22 cellular contexts compared by ENCODE assay signal in the genomic region with DNA sequence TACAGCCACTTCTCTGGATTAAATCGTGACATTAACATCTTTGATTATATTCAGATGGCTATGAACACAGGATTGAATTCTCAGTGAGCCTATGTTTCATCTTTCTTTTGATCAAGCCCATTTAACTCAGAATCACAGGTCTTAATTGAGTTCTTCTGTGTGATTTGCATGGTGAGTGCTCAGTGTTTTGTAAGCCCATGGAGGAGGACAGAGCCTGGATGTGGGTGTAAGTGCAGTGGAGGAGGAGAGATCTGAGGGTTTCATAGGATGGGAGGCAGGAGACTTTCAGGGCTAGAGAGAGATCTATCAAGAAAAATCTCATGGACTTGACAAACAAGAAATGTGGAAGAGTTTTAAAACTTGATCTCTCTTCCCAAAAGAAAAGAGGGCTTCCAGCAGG. TPM values are rescaled to one million over a fixed set of nuclear protein-coding genes. Genes with fewer than 3 reads are reported as not detected.
DNase-seq lines count a peak whose midpoint lies in the region; ATAC-seq, FAIRE-seq and TF ChIP-seq lines count a peak whose summit lies in the region.
"Had no signal": no experiment of that assay in that cellular context is flagged by ENCODE, and none has a peak within 500 bp of the region (broad histone marks: within the 10 kb centered on the region; RNA-seq: fewer than 3 reads in every experiment).

No MANE protein-coding gene starts in this region.

- ATAC-seq in activated naive CD8-positive, alpha-beta T cell treated with anti-CD3 and anti-CD28 coated beads, Interleukin-2, amount 10 ng/mL, durations not matched to agents 7 days and 5 days (ENCODE audit: low read depth): no peak
- ATAC-seq in HG02981 (IDR thresholded peaks at IDR 0.05; ENCODE audit: unreplicated experiment): no peak
- ATAC-seq: left lobe of liver, mucosa of descending colon had no signal

- peak overlapping the region; percentile 77 for H3K4me3 Mint-ChIP-seq in activated T-cell treated with anti-CD3 and anti-CD28 coated beads, Interleukin-2, amount 50 U/mL, for 24 hours
- H3K4me3 Mint-ChIP-seq in activated naive CD8-positive, alpha-beta T cell treated with anti-CD3 and anti-CD28 coated beads, Interleukin-2, amount 10 ng/mL, durations not matched to agents 7 days and 5 days: peak overlapping the region; percentile 31

- H3K36me3 Mint-ChIP-seq in activated T-cell treated with anti-CD3 and anti-CD28 coated beads, Interleukin-2, amount 50 U/mL, for 24 hours (ENCODE audit: low read depth): peaks cover 1% of the 10 kb centered on the region
- peaks cover 4% of the 10 kb centered on the region for H3K36me3 Mint-ChIP-seq in activated naive CD8-positive, alpha-beta T cell treated with anti-CD3 and anti-CD28 coated beads, Interleukin-2, amount 10 ng/mL, durations not matched to agents 7 days and 5 days

- no peaks in the 10 kb centered on the region for H3K9me3 Mint-ChIP-seq in activated T-cell treated with anti-CD3 and anti-CD28 coated beads, Interleukin-2, amount 50 U/mL, for 24 hours
- H3K9me3 Mint-ChIP-seq in activated naive CD8-positive, alpha-beta T cell treated with anti-CD3 and anti-CD28 coated beads, Interleukin-2, amount 10 ng/mL, durations not matched to agents 7 days and 5 days: no peaks in the 10 kb centered on the region

- no peak for DNase-seq in activated T-cell treated with anti-CD3 and anti-CD28 coated beads, Interleukin-2, amount 50 U/mL, for 24 hours
- no peak for DNase-seq in activated T-cell treated with anti-CD3 and anti-CD28 coated beads, Interleukin-2, amount 50 U/mL, for 48 hours
- no peak for DNase-seq in GM19239 (ENCODE audit: insufficient read length, low spot score)
- DNase-seq in activated naive CD8-positive, alpha-beta T cell treated with anti-CD3 and anti-CD28 coated beads, Interleukin-2, amount 10 ng/mL, durations not matched to agents 7 days and 5 days: no peak
- DNase-seq in occipital lobe (lab: John Stamatoyannopoulos, UW): peak; percentile 20
- no peak for DNase-seq in GM20000 (ENCODE audit: low spot score)
- no peak for DNase-seq in activated gamma-delta T cell treated with Interleukin-2 at 50 U/mL for 16 hours
- DNase-seq: mucosa of descending colon; NCI-H1694; NCI-H226; nucleus accumbens; stimulated activated CD4-positive, alpha-beta T cell treated with anti-CD3 and anti-CD28 coated beads, Interleukin-15, amount 100 ng/mL, for 24 hours; stimulated activated naive CD4-positive, alpha-beta T cell treated with Interleukin-2 at 50 U/mL for 16 hours; upper lobe of left lung; WERI-Rb-1 had no signal

- FAIRE-seq in GM19239 (lab: Jason Lieb, UNC): peak; percentile 66

- H3K27me3 Mint-ChIP-seq in activated T-cell treated with anti-CD3 and anti-CD28 coated beads, Interleukin-2, amount 50 U/mL, for 24 hours: no peaks in the 10 kb centered on the region
- no peaks in the 10 kb centered on the region for H3K27me3 Mint-ChIP-seq in activated naive CD8-positive, alpha-beta T cell treated with anti-CD3 and anti-CD28 coated beads, Interleukin-2, amount 10 ng/mL, durations not matched to agents 7 days and 5 days

- POLR2A ChIA-PET in activated naive CD8-positive, alpha-beta T cell treated with anti-CD3 and anti-CD28 coated beads, Interleukin-2, amount 10 ng/mL, durations not matched to agents 7 days and 5 days (lab: Charles Lee): no interaction called here

- peak overlapping the region; percentile 96 for H3K27ac Mint-ChIP-seq in activated T-cell treated with anti-CD3 and anti-CD28 coated beads, Interleukin-2, amount 50 U/mL, for 24 hours
- peak overlapping the region; percentile 99 for H3K27ac Mint-ChIP-seq in activated naive CD8-positive, alpha-beta T cell treated with anti-CD3 and anti-CD28 coated beads, Interleukin-2, amount 10 ng/mL, durations not matched to agents 7 days and 5 days

- H3K4me1 Mint-ChIP-seq in activated T-cell treated with anti-CD3 and anti-CD28 coated beads, Interleukin-2, amount 50 U/mL, for 24 hours (ENCODE audit: low read depth): peaks cover 74% of the 10 kb centered on the region
- peaks cover 44% of the 10 kb centered on the region for H3K4me1 Mint-ChIP-seq in activated naive CD8-positive, alpha-beta T cell treated with anti-CD3 and anti-CD28 coated beads, Interleukin-2, amount 10 ng/mL, durations not matched to agents 7 days and 5 days

- no peak for TF ChIP-seq CTCF in GM20000 (IDR thresholded peaks at IDR 0.05; ENCODE audit: extremely low read depth, missing control alignments)

RNA-seq across cellular contexts. Expression of gene TESPA1, which starts 5.3 kb away (rescaled TPM):
- total RNA-seq in activated naive CD8-positive, alpha-beta T cell treated with anti-CD3 and anti-CD28 coated beads, Interleukin-2, amount 10 ng/mL, durations not matched to agents 7 days and 5 days: 100 to 1,000 TPM; 105 to 112 TPM
- not detected for total RNA-seq in occipital lobe
- total RNA-seq: glomerular endothelial cell, MCF 10A had no signal

RNA-seq across cellular contexts. Expression of gene NEUROD4, which starts 29.9 kb away (rescaled TPM):
- total RNA-seq in activated naive CD8-positive, alpha-beta T cell treated with anti-CD3 and anti-CD28 coated beads, Interleukin-2, amount 10 ng/mL, durations not matched to agents 7 days and 5 days: not detected
- 3.9 TPM for total RNA-seq in occipital lobe
- total RNA-seq: breast epithelium, esophagus muscularis mucosa, glomerular endothelial cell, left lobe of liver, MCF 10A, mucosa of descending colon, right atrium auricular region, upper lobe of left lung had no signal

Comparison
In these comparisons a context has a peak if more than half of its experiments do, and no peak if none do; other contexts are left out.
1. RNA of gene TESPA1, which starts 5.3 kb away (total RNA-seq): 105 to 112 TPM in activated naive CD8-positive, alpha-beta T cell treated with anti-CD3 and anti-CD28 coated beads, Interleukin-2, amount 10 ng/mL, durations not matched to agents 7 days and 5 days; not detected in occipital lobe (single experiment); every median in the first group is over 100 times any median in the second.